ENCODE assay signal across 18 cellular contexts in the genomic region with DNA sequence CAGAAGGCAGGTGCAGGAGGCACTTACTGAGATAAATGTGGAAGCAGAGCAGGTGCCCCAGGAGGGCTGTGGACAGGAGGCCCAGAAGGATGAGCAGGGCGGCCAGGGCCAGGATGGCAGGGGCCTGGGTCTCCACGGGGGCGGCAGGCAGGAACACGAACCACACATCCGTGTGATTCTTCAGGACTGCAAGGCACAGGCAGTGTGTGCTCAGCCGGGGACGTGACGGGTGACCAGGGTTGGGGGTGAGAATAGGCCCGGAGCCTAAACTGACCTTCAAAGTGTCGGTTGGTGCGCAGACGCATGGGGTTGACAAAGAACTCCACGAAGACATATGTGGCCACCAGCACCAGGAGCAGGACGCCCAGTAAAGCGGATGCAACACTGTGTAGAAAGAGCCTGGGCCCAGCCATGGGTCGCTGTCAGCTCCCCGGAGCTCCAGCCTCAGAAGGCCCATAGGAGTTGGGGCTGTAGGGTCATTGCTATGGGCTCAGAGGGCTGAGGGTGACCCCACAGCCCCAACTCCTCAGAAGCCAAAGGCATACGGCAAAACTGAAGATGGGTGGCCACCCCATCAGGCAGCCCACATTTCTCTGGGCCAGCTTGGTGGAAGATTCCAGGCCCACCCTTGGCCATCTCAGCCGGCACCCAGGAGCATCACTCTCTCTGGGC. TPM values are rescaled to one million over a fixed set of nuclear protein-coding genes. Genes with fewer than 3 reads are reported as not detected.
A peak's percentile ranks its signal among the peaks of the same experiment; 100 is the strongest.
DNase-seq lines count a peak whose midpoint lies in the region; ATAC-seq and TF ChIP-seq lines count a peak whose summit lies in the region.
"Had no signal": no experiment of that assay in that cellular context is flagged by ENCODE, and none has a peak within 500 bp of the region (broad histone marks: within the 10 kb centered on the region; RNA-seq: fewer than 3 reads in every experiment).

No MANE protein-coding gene starts in this region.

- no peak for DNase-seq in heart right ventricle
- DNase-seq in left cardiac atrium: no peak
- no peak for DNase-seq in neuronal stem cell (ENCODE audit: low spot score)
- no peak for DNase-seq in dorsolateral prefrontal cortex
- DNase-seq in stimulated activated naive CD4-positive, alpha-beta T cell (lab: John Stamatoyannopoulos, UW): no peak
- DNase-seq in head of caudate nucleus: no peak
- DNase-seq in activated CD8-positive, alpha-beta memory T cell treated with anti-CD3 and anti-CD28 coated beads, Interleukin-2, amount 50 U/mL, for 4 hours: no peak
- DNase-seq: EL, MV-4-11, NCI-H510A, NCI-H774, SIG-M5 had no signal

- H3K4me2 ChIP-seq in neuronal stem cell (ENCODE audit: insufficient read depth, low read length, poor library complexity, severe bottlenecking): no peak overlapping the region
- H3K4me2 ChIP-seq: A549, BLaER1 had no signal

- peak overlapping the region; percentile 77 for H2BK12ac ChIP-seq in neuronal stem cell (ENCODE audit: low read length)

- WGBS in heart right ventricle, 2 donors: 91 to 94% methylated on average over 19 of the region's 19 CpGs
- no CpG with 5 or more reads among the region's 19 CpGs for WGBS in neuronal stem cell (ENCODE audit: extremely low coverage in 2 of 2, insufficient read length in 2 of 2, insufficient replicate concordance in 1 of 2), 2 donors

- peak overlapping the region; percentile 29 for H2BK120ac ChIP-seq in neuronal stem cell (ENCODE audit: low read depth, low read length)

- H3K27ac ChIP-seq in heart right ventricle: peak overlapping the region in 6 of 10 donors; percentile 8 to 88 (median 86)
- H3K27ac ChIP-seq in cingulate gyrus (ENCODE audit: low read depth, low read length): peak overlapping the region; percentile 19
- H3K27ac ChIP-seq in neuronal stem cell (replicated peaks; ENCODE audit: low read length): no peak overlapping the region
- peak overlapping the region in 4 of 59 donors; percentile 14 to 68 (median 40) for H3K27ac ChIP-seq in dorsolateral prefrontal cortex
- H3K27ac ChIP-seq: A549, BLaER1 had no signal

- no peaks in the 10 kb centered on the region for H3K79me1 ChIP-seq in neuronal stem cell (ENCODE audit: low read depth, low read length)

- peak overlapping the region; percentile 77 for H2AFZ ChIP-seq in neuronal stem cell (ENCODE audit: low read length)

- peak overlapping the region; percentile 89 for H2BK5ac ChIP-seq in neuronal stem cell (ENCODE audit: low read length)

- ATAC-seq in heart right ventricle (no peak), left cardiac atrium (no peak)

- H3K27me3 ChIP-seq in heart right ventricle (peaks cover 0 to 45% (median 7%) of the 10 kb centered on the region in 7 donors), neuronal stem cell (ENCODE audit: control insufficient read depth in 3 of 3, insufficient read depth in 3 of 3, low read depth in 1 of 3, low read length in 3 of 3) (peaks cover 9 to 22% (median 15%) of the 10 kb centered on the region in 3 experiments), dorsolateral prefrontal cortex (peaks cover 0 to 7% (median 0%) of the 10 kb centered on the region in 45 donors)

- intact Hi-C loops in heart right ventricle (cut with DNase I) (loop anchor here in 4 of 10 donors (5.0 to 10.0 kb wide), 4 partner anchors 114 to 136 kb away; partner anchors contain the start of gene PLEKHG4 (in 1 of the 4)), left cardiac atrium (cut with DNase I) (loop anchor here in 1 of 2 donors (10.0 kb wide), 1 partner anchor 134 kb away; no protein-coding TSS in a partner anchor), dorsolateral prefrontal cortex (cut with DNase I) (loop anchor here in 1 of 2 donors (1.0 to 5.0 kb wide), 2 partner anchors 26 to 36 kb away; no protein-coding TSS in a partner anchor), head of caudate nucleus (cut with DNase I) (no loop called here)

- H2BK15ac ChIP-seq in neuronal stem cell (ENCODE audit: low read length): peak overlapping the region; percentile 100

- no peak overlapping the region for H3K4ac ChIP-seq in neuronal stem cell (ENCODE audit: low read length)

- H3K9me3 ChIP-seq in heart right ventricle: no peaks in the 10 kb centered on the region
- H3K9me3 ChIP-seq in neuronal stem cell (replicated peaks in 1 of 2; ENCODE audit: control insufficient read depth in 2 of 2, insufficient read depth in 1 of 2, low read depth in 1 of 2, low read length in 2 of 2): no peaks in the 10 kb centered on the region
- H3K9me3 ChIP-seq: A549, BLaER1 had no signal

- no peak overlapping the region for H4K8ac ChIP-seq in neuronal stem cell (ENCODE audit: low read depth, low read length)

- peak overlapping the region; percentile 93 for H3K18ac ChIP-seq in neuronal stem cell (ENCODE audit: low read length)

- H3K4me3 ChIP-seq in heart right ventricle (peak overlapping the region in 4 of 10 donors; percentile 23 to 38 (median 28)), neuronal stem cell (ENCODE audit: low read length in 2 of 2) (no peak overlapping the region), dorsolateral prefrontal cortex (peak overlapping the region in 22 of 59 donors; percentile 2 to 53 (median 32))
- H3K4me3 ChIP-seq: A549, BLaER1, GM12878 had no signal

- no peak overlapping the region for H3K9ac ChIP-seq in neuronal stem cell (ENCODE audit: low read depth, low read length, poor library complexity)
- H3K9ac ChIP-seq: BLaER1 had no signal

- H3K4me1 ChIP-seq in heart right ventricle (peaks cover 23 to 58% (median 49%) of the 10 kb centered on the region in 9 donors), neuronal stem cell (ENCODE audit: control insufficient read depth in 2 of 2, insufficient read depth in 1 of 2, low read depth in 1 of 2, low read length in 2 of 2) (peaks cover 29 to 45% of the 10 kb centered on the region in 2 donors)

- peak overlapping the region; percentile 98 for H2AK5ac ChIP-seq in neuronal stem cell (ENCODE audit: low read depth, low read length)

- peak overlapping the region; percentile 56 for H4K91ac ChIP-seq in neuronal stem cell (ENCODE audit: low read depth, low read length, poor library complexity)

- TF ChIP-seq CTCF in heart right ventricle (IDR thresholded peaks at IDR 0.05): no peak
- TF ChIP-seq CTCF in dorsolateral prefrontal cortex (IDR thresholded peaks at IDR 0.05 in 54 of 56, conservative IDR thresholded peaks at IDR 0.05 in 2 of 56; ENCODE audit: low read depth in 1 of 56, partially characterized antibody in 56 of 56): no peak

- H3K23ac ChIP-seq in neuronal stem cell (ENCODE audit: low read depth, low read length, poor library complexity): peak overlapping the region; percentile 92

- H3K36me3 ChIP-seq in heart right ventricle (no peaks in the 10 kb centered on the region), neuronal stem cell (replicated peaks in 1 of 2; ENCODE audit: control insufficient read depth in 2 of 2, insufficient read depth in 2 of 2, low read length in 2 of 2) (no peaks in the 10 kb centered on the region)
- H3K36me3 ChIP-seq: BLaER1 had no signal

- peak overlapping the region; percentile 42 for H3K14ac ChIP-seq in neuronal stem cell (ENCODE audit: low read length)

RNA-seq across cellular contexts. Expression of gene TPPP3, which starts 5.4 kb away (rescaled TPM):
- total RNA-seq in heart right ventricle: 10 to 100 TPM in 1 of 10 donors, 1 to 10 TPM in 9; 6.4 to 15.9 (median 9.0) TPM
- 10 to 100 TPM; 21.1 to 26.1 TPM for polyA plus RNA-seq in heart right ventricle
- 10 to 100 TPM; 22.9 to 40.1 TPM for total RNA-seq in left cardiac atrium
- 20.8 TPM for polyA plus RNA-seq in neuronal stem cell (2013, experiment 1 of 2)
- 19.8 TPM for polyA plus RNA-seq in neuronal stem cell (2013, experiment 2 of 2)
- total RNA-seq in dorsolateral prefrontal cortex: 100 to 1,000 TPM in 32 of 120 experiments, 10 to 100 TPM in 88; 25.3 to 256 (median 73.1) TPM
- total RNA-seq: CD4-positive, alpha-beta memory T cell; GM12878 had no signal
- polyA plus RNA-seq: CD4-positive, alpha-beta memory T cell had no signal

RNA-seq across cellular contexts. Expression of gene ZDHHC1, which starts 17.6 kb away (rescaled TPM):
- total RNA-seq in heart right ventricle: 1 to 10 TPM; 3.2 to 6.3 (median 4.2) TPM
- 1 to 10 TPM; 3.6 to 4.4 TPM for polyA plus RNA-seq in heart right ventricle
- total RNA-seq in left cardiac atrium: 1 to 10 TPM; 4.6 to 6.8 TPM
- polyA plus RNA-seq in neuronal stem cell (2013, experiment 1 of 2): 4.1 TPM
- 4.7 TPM for polyA plus RNA-seq in neuronal stem cell (2013, experiment 2 of 2)
- 10 to 100 TPM in 81 of 120 experiments, 1 to 10 TPM in 39; 5.3 to 22.6 (median 11.7) TPM for total RNA-seq in dorsolateral prefrontal cortex
- total RNA-seq: CD4-positive, alpha-beta memory T cell had no signal
- polyA plus RNA-seq: CD4-positive, alpha-beta memory T cell had no signal

RNA-seq across cellular contexts. Expression of gene HSD11B2, which starts 32.2 kb away (rescaled TPM):
- 1 to 10 TPM in 1 of 10 donors, under 1 TPM in 8, not detected in 1; 0.16 to 1.4 (median 0.57) TPM for total RNA-seq in heart right ventricle
- under 1 TPM; 0.41 to 0.51 TPM for polyA plus RNA-seq in heart right ventricle
- 1 to 10 TPM in 1 of 2 donors, not detected in 1; 1.6 TPM for total RNA-seq in left cardiac atrium
- polyA plus RNA-seq in neuronal stem cell (2013, experiment 1 of 2): 1.1 TPM
- polyA plus RNA-seq in neuronal stem cell (2013, experiment 2 of 2): 0.78 TPM
- 10 to 100 TPM in 24 of 120 experiments, 1 to 10 TPM in 89, under 1 TPM in 7; 0.58 to 24.5 (median 6.2) TPM for total RNA-seq in dorsolateral prefrontal cortex
- total RNA-seq: CD4-positive, alpha-beta memory T cell; RPMI7951 had no signal
